ENCODE assay signal across 11 cellular contexts in the genomic region with DNA sequence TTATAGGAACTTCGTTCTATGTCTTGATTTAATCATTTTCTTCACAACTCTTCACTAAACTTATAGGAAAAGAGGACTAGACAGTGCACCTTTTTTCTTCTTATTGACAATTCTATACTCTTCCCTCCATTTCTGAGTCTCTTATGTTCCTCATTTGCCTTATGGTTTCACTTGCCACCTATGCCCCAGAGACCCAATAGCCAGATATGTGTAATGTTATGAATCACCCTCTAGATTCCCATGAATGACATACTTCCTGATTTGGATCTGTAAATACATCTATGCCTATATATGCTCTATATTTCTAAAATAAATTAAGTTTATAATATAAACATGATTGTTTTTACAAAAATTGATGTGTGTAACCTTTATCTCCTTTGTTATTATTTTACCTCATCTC.
DNase-seq lines count a peak whose midpoint lies in the region; ATAC-seq, FAIRE-seq and TF ChIP-seq lines count a peak whose summit lies in the region.
"Had no signal": no experiment of that assay in that cellular context is flagged by ENCODE, and none has a peak within 500 bp of the region (broad histone marks: within the 10 kb centered on the region; RNA-seq: fewer than 3 reads in every experiment).

No MANE protein-coding gene starts in this region.

- H3K27ac ChIP-seq in CD4-positive, alpha-beta memory T cell (ENCODE audit: low read depth, low read length) = no peak overlapping the region

- no peaks in the 10 kb centered on the region for H3K9me3 ChIP-seq in CD4-positive, alpha-beta memory T cell (ENCODE audit: control insufficient read depth in 1 of 2, low read length in 2 of 2)

- ATAC-seq in GM21529 (IDR thresholded peaks at IDR 0.05; ENCODE audit: unreplicated experiment) = peak; percentile 85
- ATAC-seq in activated naive CD4-positive, alpha-beta T cell treated with anti-CD3 and anti-CD28 coated beads, Interleukin-2, amount 50 U/mL, for 72 hours = no peak

- POLR2A ChIA-PET in CD4-positive, alpha-beta memory T cell (lab: Charles Lee; ENCODE audit: partially characterized antibody) = no interaction called here

- H3K9me3 Mint-ChIP-seq in T-helper 2 cell treated with Interferon-gamma antibody and Interleukin-4, amounts not matched to agents 5 μg/mL and 100 μg/mL, for 36 hours = no peaks in the 10 kb centered on the region
- H3K9me3 Mint-ChIP-seq in activated naive CD4-positive, alpha-beta T cell treated with anti-CD3 and anti-CD28 coated beads, Interleukin-2, amount 50 U/mL, for 72 hours = peaks cover 5 to 6% of the 10 kb centered on the region in 2 donors
- H3K9me3 Mint-ChIP-seq in CD4-positive, alpha-beta memory T cell = peaks cover 0 to 2% (median 0%) of the 10 kb centered on the region in 8 donors

- H3K36me3 Mint-ChIP-seq in T-helper 2 cell treated with Interferon-gamma antibody and Interleukin-4, amounts not matched to agents 5 μg/mL and 100 μg/mL, for 36 hours (ENCODE audit: low read depth) = no peaks in the 10 kb centered on the region
- no peaks in the 10 kb centered on the region for H3K36me3 Mint-ChIP-seq in activated naive CD4-positive, alpha-beta T cell treated with anti-CD3 and anti-CD28 coated beads, Interleukin-2, amount 50 U/mL, for 72 hours
- H3K36me3 Mint-ChIP-seq in CD4-positive, alpha-beta memory T cell = no peaks in the 10 kb centered on the region
- H3K36me3 Mint-ChIP-seq: activated naive CD8-positive, alpha-beta T cell had no signal

- in situ Hi-C loops in KBM-7 (cut with MboI; ENCODE audit: low pct_unique_long_range_greater_than_20kb, low sequenced_read_pairs) = no loop called here

- no peaks in the 10 kb centered on the region for H3K27me3 Mint-ChIP-seq in T-helper 2 cell treated with Interferon-gamma antibody and Interleukin-4, amounts not matched to agents 5 μg/mL and 100 μg/mL, for 36 hours (ENCODE audit: low read depth)
- no peaks in the 10 kb centered on the region for H3K27me3 Mint-ChIP-seq in CD4-positive, alpha-beta memory T cell
- H3K27me3 Mint-ChIP-seq: activated naive CD8-positive, alpha-beta T cell had no signal

- no peak for TF ChIP-seq POLR2A in GM12891 (IDR thresholded peaks at IDR 0.05; ENCODE audit: low read depth, low read length)

- no peak overlapping the region for H3K4me3 Mint-ChIP-seq in T-helper 2 cell treated with Interferon-gamma antibody and Interleukin-4, amounts not matched to agents 5 μg/mL and 100 μg/mL, for 36 hours
- no peak overlapping the region for H3K4me3 Mint-ChIP-seq in CD4-positive, alpha-beta memory T cell
- H3K4me3 Mint-ChIP-seq: activated naive CD8-positive, alpha-beta T cell had no signal

- H3K27ac Mint-ChIP-seq in T-helper 2 cell treated with Interferon-gamma antibody and Interleukin-4, amounts not matched to agents 5 μg/mL and 100 μg/mL, for 36 hours = no peak overlapping the region
- no peak overlapping the region for H3K27ac Mint-ChIP-seq in activated naive CD4-positive, alpha-beta T cell treated with anti-CD3 and anti-CD28 coated beads, Interleukin-2, amount 50 U/mL, for 72 hours
- no peak overlapping the region for H3K27ac Mint-ChIP-seq in CD4-positive, alpha-beta memory T cell
- H3K27ac Mint-ChIP-seq: activated naive CD8-positive, alpha-beta T cell had no signal

- no peaks in the 10 kb centered on the region for H3K36me3 ChIP-seq in CD4-positive, alpha-beta memory T cell (ENCODE audit: insufficient read depth, low read length)

- intact Hi-C loops in CD4-positive, alpha-beta memory T cell (cut with micrococcal nuclease) = no loop called here

- no peaks in the 10 kb centered on the region for H3K4me1 ChIP-seq in CD4-positive, alpha-beta memory T cell (ENCODE audit: insufficient read depth, low read length)

- no peak overlapping the region for H3K4me3 ChIP-seq in CD4-positive, alpha-beta memory T cell (ENCODE audit: low read length in 2 of 2)

- no peak for DNase-seq in GM12891 (ENCODE audit: insufficient read length, low spot score)
- DNase-seq in KBM-7 = peak; percentile 71
- DNase-seq in glomerular visceral epithelial cell (ENCODE audit: extremely low spot score) = peak; percentile 9
- no peak for DNase-seq in T-helper 2 cell treated with Interferon-gamma antibody and Interleukin-4, amounts not matched to agents 5 μg/mL and 100 μg/mL, for 36 hours (ENCODE audit: low spot score)
- DNase-seq in activated naive CD4-positive, alpha-beta T cell treated with anti-CD3 and anti-CD28 coated beads, Interleukin-2, amount 50 U/mL, for 72 hours (ENCODE audit: low spot score in 2 of 2) = no peak
- no peak for DNase-seq in CD4-positive, alpha-beta memory T cell
- DNase-seq in T-helper 1 cell = no peak
- DNase-seq: NCI-H187 treated with DMSO at 0.1 percent for 48 hours had no signal

- peaks cover 11% of the 10 kb centered on the region for H3K4me1 Mint-ChIP-seq in T-helper 2 cell treated with Interferon-gamma antibody and Interleukin-4, amounts not matched to agents 5 μg/mL and 100 μg/mL, for 36 hours (ENCODE audit: low read depth)
- H3K4me1 Mint-ChIP-seq in CD4-positive, alpha-beta memory T cell = no peaks in the 10 kb centered on the region

- CTCF ChIA-PET in CD4-positive, alpha-beta memory T cell (lab: Charles Lee; ENCODE audit: partially characterized antibody) = no interaction called here

- no peaks in the 10 kb centered on the region for H3K27me3 ChIP-seq in CD4-positive, alpha-beta memory T cell (ENCODE audit: insufficient read depth, low read length)

- FAIRE-seq in GM12891 (lab: Jason Lieb, UNC) = peak; percentile 66
- FAIRE-seq: keratinocyte had no signal

TF ChIP-seq in GM12891, 5 proteins besides CTCF, POLR2A, EP300 and RAD21:
- TF ChIP-seq POLR2AphosphoS5 (IDR thresholded peaks at IDR 0.05; ENCODE audit: low read depth, low read length) (no peak), POU2F2 (IDR thresholded peaks at IDR 0.05; ENCODE audit: low read depth, low read length) (no peak), TAF1 (IDR thresholded peaks at IDR 0.05; ENCODE audit: low read depth, low read length) (no peak), SPI1 (IDR thresholded peaks at IDR 0.05; ENCODE audit: low read depth, low read length) (no peak), PAX5 (IDR thresholded peaks at IDR 0.05; ENCODE audit: insufficient read depth, low read length, severe bottlenecking) (no peak)
TF ChIP-seq in GM12891: peak in this region for 0.

Comparison
In these comparisons a context has a peak if more than half of its experiments do, and no peak if none do; other contexts are left out.
1. DNase-seq: peak in KBM-7 (single experiment) and glomerular visceral epithelial cell (single experiment); none in GM12891 (single experiment), T-helper 2 cell treated with Interferon-gamma antibody and Interleukin-4, amounts not matched to agents 5 μg/mL and 100 μg/mL, for 36 hours (single experiment), activated naive CD4-positive, alpha-beta T cell treated with anti-CD3 and anti-CD28 coated beads, Interleukin-2, amount 50 U/mL, for 72 hours (0 of 2), CD4-positive, alpha-beta memory T cell (0 of 5) and T-helper 1 cell (0 of 5).